Comparison of ENCODE assay signal across 15 cellular contexts in genomic region chr5:119179857-119180641, GRCh38.
DNase-seq lines count a peak whose midpoint lies in the region; ATAC-seq and TF ChIP-seq lines count a peak whose summit lies in the region.
"Had no signal": no experiment of that assay in that cellular context is flagged by ENCODE, and none has a peak within 500 bp of the region (broad histone marks: within the 10 kb centered on the region; RNA-seq: fewer than 3 reads in every experiment).

No MANE protein-coding gene starts in this region.

- no peaks in the 10 kb centered on the region for H3K9me3 Mint-ChIP-seq in stimulated activated effector memory CD8-positive, alpha-beta T cell treated with anti-CD3 and anti-CD28 coated beads, Interleukin-12 subunit alpha, Interleukin-12 subunit beta, amount 100 ng/mL, for 72 hours

- peak overlapping the region; percentile 37 for H3K27ac Mint-ChIP-seq in stimulated activated effector memory CD8-positive, alpha-beta T cell treated with anti-CD3 and anti-CD28 coated beads, Interleukin-12 subunit alpha, Interleukin-12 subunit beta, amount 100 ng/mL, for 72 hours
- H3K27ac Mint-ChIP-seq: activated CD8-positive, alpha-beta T cell treated with anti-CD3 and anti-CD28 coated beads, Interleukin-2, amount 10 ng/mL, durations not matched to agents 7 days and 5 days had no signal

- no peak overlapping the region for H3K4me3 Mint-ChIP-seq in stimulated activated effector memory CD8-positive, alpha-beta T cell treated with anti-CD3 and anti-CD28 coated beads, Interleukin-12 subunit alpha, Interleukin-12 subunit beta, amount 100 ng/mL, for 72 hours
- H3K4me3 Mint-ChIP-seq: activated CD8-positive, alpha-beta T cell treated with anti-CD3 and anti-CD28 coated beads, Interleukin-2, amount 10 ng/mL, durations not matched to agents 7 days and 5 days had no signal

- H3K4me3 ChIP-seq in HEK293 (ENCODE audit: low read depth, low read length) (no peak overlapping the region), choroid plexus epithelial cell (ENCODE audit: low read depth, low read length) (no peak overlapping the region)
- H3K4me3 ChIP-seq: BLaER1, left lung, transverse colon had no signal

- peaks cover 16% of the 10 kb centered on the region for H3K36me3 Mint-ChIP-seq in stimulated activated effector memory CD8-positive, alpha-beta T cell treated with anti-CD3 and anti-CD28 coated beads, Interleukin-12 subunit alpha, Interleukin-12 subunit beta, amount 100 ng/mL, for 72 hours

- ATAC-seq in stimulated activated effector memory CD8-positive, alpha-beta T cell treated with anti-CD3 and anti-CD28 coated beads, Interleukin-12 subunit alpha, Interleukin-12 subunit beta, amount 100 ng/mL, for 72 hours, result no peak
- ATAC-seq in HG02870 (IDR thresholded peaks at IDR 0.05; ENCODE audit: unreplicated experiment), result no peak
- ATAC-seq: activated CD8-positive, alpha-beta T cell treated with anti-CD3 and anti-CD28 coated beads, Interleukin-2, amount 10 ng/mL, durations not matched to agents 7 days and 5 days; left lung had no signal

- H3K4me1 ChIP-seq in HEK293 (ENCODE audit: control insufficient read depth, insufficient read depth, low read length), result no peaks in the 10 kb centered on the region
- H3K4me1 ChIP-seq: BLaER1, left lung, transverse colon had no signal

- H3K4me1 Mint-ChIP-seq in stimulated activated effector memory CD8-positive, alpha-beta T cell treated with anti-CD3 and anti-CD28 coated beads, Interleukin-12 subunit alpha, Interleukin-12 subunit beta, amount 100 ng/mL, for 72 hours, result no peaks in the 10 kb centered on the region

- no peaks in the 10 kb centered on the region for H3K9me3 ChIP-seq in HEK293 (ENCODE audit: control insufficient read depth, insufficient read depth, low read depth, low read length)
- H3K9me3 ChIP-seq: BLaER1, left lung, transverse colon had no signal

- CTCF ChIA-PET in HEK293 (lab: Yijun Ruan, JAX), result interaction anchor here (0.9 kb wide), 1 partner anchor 157 kb away, joined by 3 read pairs; no protein-coding TSS in a partner anchor

- POLR2A ChIA-PET in HEK293 (lab: Yijun Ruan, JAX), result no interaction called here

- peaks cover 5 to 8% of the 10 kb centered on the region in 2 experiments for H3K36me3 ChIP-seq in HEK293 (ENCODE audit: control insufficient read depth in 2 of 2, insufficient read depth in 1 of 2, low read length in 2 of 2)

- no peak overlapping the region for H3K27ac ChIP-seq in HEK293 (ENCODE audit: extremely low read depth, low read depth, low read length)
- H3K27ac ChIP-seq: BLaER1, KMS-11, left lung, transverse colon had no signal

- DNase-seq in OCI-M1 (lab: John Stamatoyannopoulos, UW) (peak; percentile 45), choroid plexus epithelial cell (ENCODE audit: low read depth) (peak; percentile 53), GDM1 (lab: John Stamatoyannopoulos, UW) (no peak), NCI-H1092 (lab: John Stamatoyannopoulos, UW) (no peak)
- DNase-seq in stimulated activated effector memory CD8-positive, alpha-beta T cell treated with anti-CD3 and anti-CD28 coated beads, Interleukin-12 subunit alpha, Interleukin-12 subunit beta, amount 100 ng/mL, for 72 hours (ENCODE audit: low spot score in 2 of 2), result no peak
- DNase-seq: activated CD8-positive, alpha-beta T cell treated with anti-CD3 and anti-CD28 coated beads, Interleukin-2, amount 10 ng/mL, durations not matched to agents 7 days and 5 days; DMS 273 treated with DMSO at 0.1 percent for 48 hours; left lung; NCI-H1930; NCI-H524; transverse colon had no signal

- no peak for TF ChIP-seq CTCF in HEK293 (tag by site-specific recombination; IDR thresholded peaks at IDR 0.05)
- TF ChIP-seq CTCF in choroid plexus epithelial cell (conservative IDR thresholded peaks at IDR 0.05; ENCODE audit: low read depth, low read length), result no peak

TF ChIP-seq in HEK293, 187 proteins besides CTCF, POLR2A, EP300 and RAD21:
- TF ChIP-seq PRDM6 (tag by site-specific recombination; IDR thresholded peaks at IDR 0.05) (peak; percentile 66), ZXDB (tag by site-specific recombination; IDR thresholded peaks at IDR 0.05) (no peak)
TF ChIP-seq in HEK293: peak in this region for 1.

Comparison
In these comparisons a context has a peak if more than half of its experiments do, and no peak if none do; other contexts are left out.
1. DNase-seq: peak in OCI-M1 (single experiment) and choroid plexus epithelial cell (single experiment); none in stimulated activated effector memory CD8-positive, alpha-beta T cell treated with anti-CD3 and anti-CD28 coated beads, Interleukin-12 subunit alpha, Interleukin-12 subunit beta, amount 100 ng/mL, for 72 hours (0 of 2), GDM1 (single experiment) and NCI-H1092 (single experiment).